Comparison of ENCODE assay signal across 1 cellular context in genomic region chr1:111270781-111271463, GRCh38.
TF ChIP-seq lines count a peak whose summit lies in the region.

No MANE protein-coding gene starts in this region.

TF ChIP-seq in K562, 482 proteins besides CTCF, POLR2A, EP300 and RAD21:
- TF ChIP-seq TEAD1 (CRISPR knock-in tag; IDR thresholded peaks at IDR 0.05): no peak
- no peak for TF ChIP-seq ZNF253 (CRISPR knock-in tag; conservative IDR thresholded peaks at IDR 0.05)
- no peak for TF ChIP-seq RAD51 (IDR thresholded peaks at IDR 0.05; ENCODE audit: borderline replicate concordance, low read depth)
- no peak for TF ChIP-seq ZNF174 (CRISPR knock-in tag; IDR thresholded peaks at IDR 0.05)
- no peak for TF ChIP-seq ZBTB49 (CRISPR knock-in tag; IDR thresholded peaks at IDR 0.05; ENCODE audit: borderline replicate concordance)
- TF ChIP-seq RREB1 (CRISPR knock-in tag; IDR thresholded peaks at IDR 0.05): no peak
- TF ChIP-seq NFYB (IDR thresholded peaks at IDR 0.05; ENCODE audit: extremely low read depth, insufficient read length): no peak
- TF ChIP-seq ZNF79 (CRISPR knock-in tag; IDR thresholded peaks at IDR 0.05; ENCODE audit: low read depth): no peak
